8 cellular contexts compared by ENCODE assay signal in the genomic region with DNA sequence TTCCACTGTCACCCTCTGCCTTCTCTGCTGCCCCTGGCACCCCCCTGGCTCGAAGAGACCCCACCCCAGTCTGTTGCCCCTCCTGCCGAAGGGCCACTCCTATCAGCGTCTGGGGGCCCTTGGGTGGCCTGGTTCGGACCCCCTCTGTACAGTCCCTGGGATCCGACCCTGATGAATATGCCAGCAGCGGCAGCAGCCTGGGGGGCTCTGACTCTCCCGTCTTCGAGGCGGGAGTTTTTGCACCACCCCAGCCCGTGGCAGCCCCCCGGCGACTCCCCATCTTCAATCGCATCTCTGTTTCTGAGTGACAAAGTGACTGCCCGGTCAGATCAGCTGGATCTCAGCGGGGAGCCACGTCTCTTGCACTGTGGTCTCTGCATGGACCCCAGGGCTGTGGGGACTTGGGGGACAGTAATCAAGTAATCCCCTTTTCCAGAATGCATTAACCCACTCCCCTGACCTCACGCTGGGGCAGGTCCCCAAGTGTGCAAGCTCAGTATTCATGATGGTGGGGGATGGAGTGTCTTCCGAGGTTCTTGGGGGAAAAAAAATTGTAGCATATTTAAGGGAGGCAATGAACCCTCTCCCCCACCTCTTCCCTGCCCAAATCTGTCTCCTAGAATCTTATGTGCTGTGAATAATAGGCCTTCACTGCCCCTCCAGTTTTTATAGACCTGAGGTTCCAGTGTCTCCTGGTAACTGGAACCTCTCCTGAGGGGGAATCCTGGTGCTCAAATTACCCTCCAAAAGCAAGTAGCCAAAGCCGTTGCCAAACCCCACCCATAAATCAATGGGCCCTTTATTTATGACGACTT. TPM values are rescaled to one million over a fixed set of nuclear protein-coding genes. Genes with fewer than 3 reads are reported as not detected.
DNase-seq lines count a peak whose midpoint lies in the region; ATAC-seq and TF ChIP-seq lines count a peak whose summit lies in the region.

No MANE protein-coding gene starts in this region.

- no peak overlapping the region for H2AFZ ChIP-seq in DND-41 (ENCODE audit: low read depth, low read length)
- H2AFZ ChIP-seq in hepatocyte = no peak overlapping the region

- H3K27ac Mint-ChIP-seq in activated naive CD4-positive, alpha-beta T cell treated with anti-CD3 and anti-CD28 coated beads for 36 hours = peak overlapping the region; percentile 98
- peak overlapping the region; percentile 91 for H3K27ac Mint-ChIP-seq in stimulated activated memory B cell treated with anti-CD40 and anti-IgM and Interleukin-4, amounts not matched to agents 10 μg/mL and 1 μg/mL and 100 μg/mL, for 72 hours

- no peaks in the 10 kb centered on the region for H3K9me2 ChIP-seq in hepatocyte (replicated peaks; ENCODE audit: insufficient read depth)

- H3K4me1 ChIP-seq in DND-41 (ENCODE audit: insufficient read depth, low read length) (peaks cover 62% of the 10 kb centered on the region), hepatocyte (ENCODE audit: insufficient read depth) (peaks cover 26% of the 10 kb centered on the region)

- H3K27me3 ChIP-seq in DND-41 (ENCODE audit: insufficient read depth, low read length, poor library complexity) (no peaks in the 10 kb centered on the region), hepatocyte (no peaks in the 10 kb centered on the region)

- H3K4me2 ChIP-seq in DND-41 (ENCODE audit: insufficient read depth, low read length) (peak overlapping the region; percentile 74), hepatocyte (peak overlapping the region; percentile 85)

- peaks cover 2% of the 10 kb centered on the region for H3K27me3 Mint-ChIP-seq in activated naive CD4-positive, alpha-beta T cell treated with anti-CD3 and anti-CD28 coated beads for 36 hours (ENCODE audit: low read depth)
- H3K27me3 Mint-ChIP-seq in stimulated activated memory B cell treated with anti-CD40 and anti-IgM and Interleukin-4, amounts not matched to agents 10 μg/mL and 1 μg/mL and 100 μg/mL, for 72 hours = no peaks in the 10 kb centered on the region

- H3K9me3 Mint-ChIP-seq in activated naive CD4-positive, alpha-beta T cell treated with anti-CD3 and anti-CD28 coated beads for 36 hours = no peaks in the 10 kb centered on the region
- no peaks in the 10 kb centered on the region for H3K9me3 Mint-ChIP-seq in stimulated activated memory B cell treated with anti-CD40 and anti-IgM and Interleukin-4, amounts not matched to agents 10 μg/mL and 1 μg/mL and 100 μg/mL, for 72 hours

- peaks cover 29% of the 10 kb centered on the region for H3K36me3 Mint-ChIP-seq in activated naive CD4-positive, alpha-beta T cell treated with anti-CD3 and anti-CD28 coated beads for 36 hours (ENCODE audit: low read depth)
- H3K36me3 Mint-ChIP-seq in stimulated activated memory B cell treated with anti-CD40 and anti-IgM and Interleukin-4, amounts not matched to agents 10 μg/mL and 1 μg/mL and 100 μg/mL, for 72 hours = peaks cover 24% of the 10 kb centered on the region

- WGBS in hepatocyte (ENCODE audit: low lambda C conversion rate, missing lambda C conversion rate) = 69% methylated on average over 20 of the region's 20 CpGs

- TF ChIP-seq CTCF in DND-41 (IDR thresholded peaks at IDR 0.05; ENCODE audit: borderline replicate concordance, extremely low read depth, low read length, poor library complexity, severe bottlenecking) (no peak), hepatocyte (IDR thresholded peaks at IDR 0.05; ENCODE audit: poor library complexity) (no peak), omental fat pad (IDR thresholded peaks at IDR 0.05) (no peak)

- H3K9ac ChIP-seq in DND-41 (ENCODE audit: low read depth, low read length) = peak overlapping the region; percentile 92

- H3K9me3 ChIP-seq in DND-41 (ENCODE audit: insufficient read depth, low read length, severe bottlenecking) (no peaks in the 10 kb centered on the region), hepatocyte (ENCODE audit: low read depth) (no peaks in the 10 kb centered on the region)

- peak overlapping the region; percentile 97 for H3K4me3 Mint-ChIP-seq in activated naive CD4-positive, alpha-beta T cell treated with anti-CD3 and anti-CD28 coated beads for 36 hours
- peak overlapping the region; percentile 98 for H3K4me3 Mint-ChIP-seq in stimulated activated memory B cell treated with anti-CD40 and anti-IgM and Interleukin-4, amounts not matched to agents 10 μg/mL and 1 μg/mL and 100 μg/mL, for 72 hours

- H4K20me1 ChIP-seq in DND-41 (ENCODE audit: insufficient read depth, low read length) (peaks cover 14% of the 10 kb centered on the region; the same call in 1 of the 2 replicates), hepatocyte (ENCODE audit: insufficient read depth, poor library complexity, severe bottlenecking) (peaks cover 17% of the 10 kb centered on the region)

- CTCF ChIA-PET in activated naive CD4-positive, alpha-beta T cell treated with anti-CD3 and anti-CD28 coated beads for 36 hours (lab: Charles Lee) = interaction anchor here (0.6 to 3.7 kb wide), 3 partner anchors 11 to 27 kb away, joined by 3 to 26 read pairs (median 3); partner anchors contain the start of gene RPS16

- peaks cover 47% of the 10 kb centered on the region for H3K4me1 Mint-ChIP-seq in activated naive CD4-positive, alpha-beta T cell treated with anti-CD3 and anti-CD28 coated beads for 36 hours (ENCODE audit: low read depth)
- peaks cover 63% of the 10 kb centered on the region for H3K4me1 Mint-ChIP-seq in stimulated activated memory B cell treated with anti-CD40 and anti-IgM and Interleukin-4, amounts not matched to agents 10 μg/mL and 1 μg/mL and 100 μg/mL, for 72 hours

- intact Hi-C loops in activated naive CD4-positive, alpha-beta T cell treated with anti-CD3 and anti-CD28 coated beads for 36 hours (cut with micrococcal nuclease) = loop anchor here (10.0 kb wide), 1 partner anchor 1206 kb away; no protein-coding TSS in a partner anchor

- H3K79me2 ChIP-seq in DND-41 (ENCODE audit: insufficient read depth, low read length) (peaks cover 29% of the 10 kb centered on the region), hepatocyte (peaks cover 46% of the 10 kb centered on the region)

- peak overlapping the region; percentile 88 for H3K27ac ChIP-seq in DND-41 (ENCODE audit: low read length)
- peak overlapping the region; percentile 100 for H3K27ac ChIP-seq in hepatocyte

- H3K4me3 ChIP-seq in DND-41 (ENCODE audit: low read depth in 1 of 2, low read length in 2 of 2) (peak overlapping the region in 1 of 2 experiments; percentile 68; a peak in 2 of 4 replicates), hepatocyte (peak overlapping the region; percentile 77)

- H3K36me3 ChIP-seq in DND-41 (ENCODE audit: insufficient read depth, low read length) (peaks cover 12% of the 10 kb centered on the region), hepatocyte (replicated peaks; ENCODE audit: insufficient read depth, low read depth) (no peaks in the 10 kb centered on the region)

- DNase-seq in DND-41 = no peak
- peak; percentile 46 for DNase-seq in NAMALWA (ENCODE audit: low spot score)
- DNase-seq in activated naive CD4-positive, alpha-beta T cell treated with anti-CD3 and anti-CD28 coated beads for 36 hours = peak; percentile 45
- DNase-seq in hepatocyte (ENCODE audit: low spot score) = peak; percentile 66
- no peak for DNase-seq in NCI-H1436 (lab: John Stamatoyannopoulos, UW)
- no peak for DNase-seq in omental fat pad (ENCODE audit: low spot score)
- no peak for DNase-seq in kidney tubule cell (ENCODE audit: low spot score)

- ATAC-seq in DND-41 (ENCODE audit: insufficient read depth, low read depth) (no peak), omental fat pad (ENCODE audit: low FRiP score) (no peak)
- no peak for ATAC-seq in stimulated activated memory B cell treated with anti-CD40 and anti-IgM and Interleukin-4, amounts not matched to agents 10 μg/mL and 1 μg/mL and 100 μg/mL, for 72 hours

RNA-seq across cellular contexts. Expression of gene ZFP36, which starts 2.0 kb away (rescaled TPM):
- total RNA-seq in activated naive CD4-positive, alpha-beta T cell treated with anti-CD3 and anti-CD28 coated beads for 36 hours = 100 to 1,000 TPM; 113 to 116 TPM
- 72.9 and 95.8 TPM in 2 replicates for total RNA-seq in hepatocyte
- polyA plus RNA-seq in hepatocyte = 1,034 and 1,087 TPM in 2 replicates
- total RNA-seq in omental fat pad = 100 to 1,000 TPM; 323 to 827 (median 509) TPM

RNA-seq across cellular contexts. Expression of gene PLEKHG2, which starts 3.9 kb away (rescaled TPM):
- total RNA-seq in activated naive CD4-positive, alpha-beta T cell treated with anti-CD3 and anti-CD28 coated beads for 36 hours = 10 to 100 TPM; 27.3 to 34.6 TPM
- total RNA-seq in hepatocyte (17.7 and 25.3 TPM in 2 replicates), omental fat pad (10 to 100 TPM; 16.5 to 35.3 (median 21.4) TPM)
- 34.0 and 44.0 TPM in 2 replicates for polyA plus RNA-seq in hepatocyte

RNA-seq across cellular contexts. Expression of gene MED29, which starts 17.4 kb away (rescaled TPM):
- total RNA-seq in activated naive CD4-positive, alpha-beta T cell treated with anti-CD3 and anti-CD28 coated beads for 36 hours = 10 to 100 TPM; 18.0 to 18.5 TPM
- total RNA-seq in hepatocyte (18.9 and 21.4 TPM in 2 replicates), omental fat pad (10 to 100 TPM; 24.5 to 41.3 (median 32.5) TPM)
- 27.9 and 38.6 TPM in 2 replicates for polyA plus RNA-seq in hepatocyte

RNA-seq across cellular contexts. Expression of gene PAF1, which starts 17.7 kb away (rescaled TPM):
- total RNA-seq in activated naive CD4-positive, alpha-beta T cell treated with anti-CD3 and anti-CD28 coated beads for 36 hours = 10 to 100 TPM; 31.9 to 34.9 TPM
- total RNA-seq in hepatocyte (30.4 and 42.5 TPM in 2 replicates), omental fat pad (10 to 100 TPM; 29.2 to 60.3 (median 53.3) TPM)
- polyA plus RNA-seq in hepatocyte = 53.5 and 54.4 TPM in 2 replicates

RNA-seq across cellular contexts. Expression of gene RPS16, which starts 27.1 kb away (rescaled TPM):
- total RNA-seq in activated naive CD4-positive, alpha-beta T cell treated with anti-CD3 and anti-CD28 coated beads for 36 hours = 1,000 to 10,000 TPM; 4,195 to 4,327 TPM
- total RNA-seq in hepatocyte = 63.8 and 115 TPM in 2 replicates
- 409 and 411 TPM in 2 replicates for polyA plus RNA-seq in hepatocyte
- total RNA-seq in omental fat pad = 1,000 to 10,000 TPM; 1,153 to 1,681 (median 1,338) TPM

Comparison
In these comparisons a context has a peak if more than half of its experiments do, and no peak if none do; other contexts are left out.
1. DNase-seq: peak in NAMALWA (single experiment), activated naive CD4-positive, alpha-beta T cell treated with anti-CD3 and anti-CD28 coated beads for 36 hours (single experiment) and hepatocyte (single experiment); none in DND-41 (single experiment), NCI-H1436 (single experiment), omental fat pad (single experiment) and kidney tubule cell (single experiment).